11 cellular contexts compared by ENCODE assay signal in the genomic region with DNA sequence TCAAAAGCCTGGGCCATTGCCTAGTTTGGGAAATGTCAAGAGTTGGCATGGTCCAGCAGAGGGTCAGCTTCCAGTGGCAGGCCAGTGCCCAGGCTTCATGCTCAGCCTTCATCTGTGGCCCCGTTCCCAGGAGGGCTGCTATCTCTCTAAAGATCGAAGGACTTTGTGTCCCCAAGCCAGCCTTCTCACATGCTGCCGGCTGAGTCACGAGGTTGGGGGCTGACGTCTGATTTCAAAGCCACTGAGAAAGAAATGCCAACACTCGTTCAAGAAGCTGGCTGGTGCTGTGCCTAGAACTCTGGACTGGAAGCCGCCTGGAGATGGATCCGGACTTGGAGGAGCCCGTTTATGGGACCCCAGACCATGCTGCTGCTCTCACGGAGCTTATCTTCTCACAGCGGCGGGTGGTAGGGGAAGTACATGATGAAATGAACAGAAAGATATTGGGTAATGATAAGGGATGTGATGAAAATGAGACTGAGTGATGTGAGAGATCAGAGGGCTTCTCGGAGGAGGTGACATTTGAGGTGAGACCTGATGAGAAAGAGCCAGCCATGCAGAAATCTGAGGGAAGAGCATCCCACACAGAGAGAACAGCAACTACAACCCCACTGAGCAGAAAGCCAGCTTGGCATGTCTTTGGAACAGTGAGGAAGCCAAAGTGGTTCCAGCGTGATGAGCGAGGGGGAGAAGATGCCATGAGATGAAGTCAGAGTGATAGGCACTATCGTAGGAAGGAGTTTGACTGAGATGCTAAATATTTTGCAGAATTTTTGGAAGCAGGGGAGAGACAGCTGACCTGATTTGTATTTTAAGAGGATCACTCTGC. TPM values are rescaled to one million over a fixed set of nuclear protein-coding genes. Genes with fewer than 3 reads are reported as not detected.
DNase-seq lines count a peak whose midpoint lies in the region; ATAC-seq and TF ChIP-seq lines count a peak whose summit lies in the region.
"Had no signal": no experiment of that assay in that cellular context is flagged by ENCODE, and none has a peak within 500 bp of the region (broad histone marks: within the 10 kb centered on the region; RNA-seq: fewer than 3 reads in every experiment).

No MANE protein-coding gene starts in this region.

- H3K79me2 ChIP-seq in ACC112 (ENCODE audit: control insufficient read depth, insufficient read depth, low read length, unreplicated experiment) (no peaks in the 10 kb centered on the region), osteoblast (ENCODE audit: insufficient read depth, low read length) (no peaks in the 10 kb centered on the region)

- no peak overlapping the region for H3K27ac Mint-ChIP-seq in mesothelial cell of epicardium
- H3K27ac Mint-ChIP-seq: activated naive CD4-positive, alpha-beta T cell treated with anti-CD3 and anti-CD28 coated beads for 36 hours; T-helper 2 cell treated with Interferon-gamma antibody and Interleukin-4, amounts not matched to agents 5 μg/mL and 100 μg/mL, for 36 hours had no signal

- no peaks in the 10 kb centered on the region for H4K20me1 ChIP-seq in osteoblast (ENCODE audit: insufficient read depth, low read length)

- peaks cover 32% of the 10 kb centered on the region for H3K27me3 Mint-ChIP-seq in mesothelial cell of epicardium (ENCODE audit: low read depth)

- H3K4me3 ChIP-seq in ACC112 (ENCODE audit: low read depth, low read length): peak overlapping the region; percentile 54; the same call in 1 of the 2 replicates
- peak overlapping the region; percentile 4 for H3K4me3 ChIP-seq in osteoblast (ENCODE audit: insufficient read depth, low read length)

- no peak for TF ChIP-seq CTCF in VCaP (conservative IDR thresholded peaks at IDR 0.05)
- TF ChIP-seq CTCF in osteoblast (IDR thresholded peaks at IDR 0.05; ENCODE audit: extremely low read depth, low read depth, low read length): no peak
- TF ChIP-seq CTCF in mesothelial cell of epicardium (IDR thresholded peaks at IDR 0.05; ENCODE audit: unreplicated experiment): no peak

- H3K27me3 ChIP-seq in ACC112 (ENCODE audit: insufficient read depth, low read length): no peaks in the 10 kb centered on the region
- H3K27me3 ChIP-seq in osteoblast (ENCODE audit: insufficient read depth, low read length): peaks cover 7% of the 10 kb centered on the region

- peaks cover 21% of the 10 kb centered on the region for H3K4me1 Mint-ChIP-seq in mesothelial cell of epicardium

- peak overlapping the region; percentile 61 for H3K4me2 ChIP-seq in osteoblast (ENCODE audit: insufficient read depth, low read length)

- H3K36me3 Mint-ChIP-seq in mesothelial cell of epicardium: no peaks in the 10 kb centered on the region

- peak overlapping the region; percentile 45; the same call in 1 of the 2 replicates for H3K27ac ChIP-seq in ACC112 (ENCODE audit: low read depth, low read length)
- peak overlapping the region; percentile 52 for H3K27ac ChIP-seq in VCaP
- no peak overlapping the region for H3K27ac ChIP-seq in osteoblast (ENCODE audit: low read depth, low read length)

- peaks cover 2% of the 10 kb centered on the region for H3K9me3 ChIP-seq in osteoblast (ENCODE audit: low read depth, low read length)

- H2AFZ ChIP-seq in ACC112 (ENCODE audit: low read length, unreplicated experiment) (no peak overlapping the region), osteoblast (ENCODE audit: low read length) (peak overlapping the region; percentile 2)

- ATAC-seq in left cardiac atrium: peak; percentile 71 to 84

- DNase-seq in left cardiac atrium: peak; percentile 71
- no peak for DNase-seq in osteoblast (ENCODE audit: insufficient read length, low spot score, missing footprints)
- DNase-seq in mesothelial cell of epicardium (ENCODE audit: low spot score in 2 of 2, unreplicated experiment in 2 of 2): no peak
- DNase-seq in RPMI8226: no peak
- no peak for DNase-seq in DMS153 (lab: John Stamatoyannopoulos, UW)
- DNase-seq in NCI-H526 (lab: John Stamatoyannopoulos, UW): no peak
- DNase-seq: activated naive CD4-positive, alpha-beta T cell treated with anti-CD3 and anti-CD28 coated beads for 36 hours; NCI-H2227 treated with DMSO at 0.1 percent for 48 hours had no signal

- no peak overlapping the region for H3K4me3 Mint-ChIP-seq in mesothelial cell of epicardium
- H3K4me3 Mint-ChIP-seq: activated naive CD4-positive, alpha-beta T cell treated with anti-CD3 and anti-CD28 coated beads for 36 hours; T-helper 2 cell treated with Interferon-gamma antibody and Interleukin-4, amounts not matched to agents 5 μg/mL and 100 μg/mL, for 36 hours had no signal

- intact Hi-C loops in left cardiac atrium (cut with DNase I): no loop called here

- no peaks in the 10 kb centered on the region for H3K36me3 ChIP-seq in ACC112 (ENCODE audit: insufficient read depth, low read length)
- no peaks in the 10 kb centered on the region for H3K36me3 ChIP-seq in osteoblast (ENCODE audit: insufficient read depth, low read length)

- no peaks in the 10 kb centered on the region for H3K9me3 Mint-ChIP-seq in mesothelial cell of epicardium
- H3K9me3 Mint-ChIP-seq: T-helper 2 cell treated with Interferon-gamma antibody and Interleukin-4, amounts not matched to agents 5 μg/mL and 100 μg/mL, for 36 hours had no signal

- peaks cover 19% of the 10 kb centered on the region for H3K4me1 ChIP-seq in ACC112 (ENCODE audit: control insufficient read depth, insufficient read depth, low read length, unreplicated experiment)
- peaks cover 13% of the 10 kb centered on the region for H3K4me1 ChIP-seq in osteoblast (ENCODE audit: insufficient read depth, low read length)

RNA-seq across cellular contexts. Expression of gene BOD1, which starts 54.9 kb away (rescaled TPM):
- total RNA-seq in left cardiac atrium (10 to 100 TPM; 43.4 to 45.6 TPM), osteoblast (90.5 and 91.6 TPM in 2 replicates), mesothelial cell of epicardium (90.6 to 91.9 TPM (median 91.2 TPM) in 3 replicates)
